In the genomic region with DNA sequence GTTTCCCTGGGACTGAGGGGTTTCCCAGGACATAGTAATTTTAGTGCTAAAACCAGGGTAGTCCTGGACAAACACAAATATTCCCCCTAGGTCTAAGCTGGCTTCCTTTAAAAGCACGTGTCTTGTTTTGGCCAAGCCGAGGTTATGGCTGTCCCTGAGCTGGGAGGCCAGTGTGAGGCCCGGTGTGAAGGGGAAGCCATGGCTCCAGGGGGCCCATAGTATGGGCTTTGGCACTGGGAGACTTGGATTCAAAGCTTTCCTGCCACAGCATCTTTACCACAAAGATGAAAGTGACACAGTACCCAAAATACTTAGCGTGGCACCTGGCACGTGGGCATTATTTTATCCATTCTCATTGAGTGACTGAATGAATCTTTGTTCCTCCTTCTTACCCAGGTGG, we compare ENCODE assay signal across 5 cellular contexts.
"Had no signal": no experiment of that assay in that cellular context is flagged by ENCODE, and none has a peak within 500 bp of the region (broad histone marks: within the 10 kb centered on the region; RNA-seq: fewer than 3 reads in every experiment).

No MANE protein-coding gene starts in this region.

- H3K4me3 ChIP-seq: GM23338, K562 had no signal

- DNase-seq: H9, HCEC 1CT, IMR-90 had no signal
